In the genomic region with DNA sequence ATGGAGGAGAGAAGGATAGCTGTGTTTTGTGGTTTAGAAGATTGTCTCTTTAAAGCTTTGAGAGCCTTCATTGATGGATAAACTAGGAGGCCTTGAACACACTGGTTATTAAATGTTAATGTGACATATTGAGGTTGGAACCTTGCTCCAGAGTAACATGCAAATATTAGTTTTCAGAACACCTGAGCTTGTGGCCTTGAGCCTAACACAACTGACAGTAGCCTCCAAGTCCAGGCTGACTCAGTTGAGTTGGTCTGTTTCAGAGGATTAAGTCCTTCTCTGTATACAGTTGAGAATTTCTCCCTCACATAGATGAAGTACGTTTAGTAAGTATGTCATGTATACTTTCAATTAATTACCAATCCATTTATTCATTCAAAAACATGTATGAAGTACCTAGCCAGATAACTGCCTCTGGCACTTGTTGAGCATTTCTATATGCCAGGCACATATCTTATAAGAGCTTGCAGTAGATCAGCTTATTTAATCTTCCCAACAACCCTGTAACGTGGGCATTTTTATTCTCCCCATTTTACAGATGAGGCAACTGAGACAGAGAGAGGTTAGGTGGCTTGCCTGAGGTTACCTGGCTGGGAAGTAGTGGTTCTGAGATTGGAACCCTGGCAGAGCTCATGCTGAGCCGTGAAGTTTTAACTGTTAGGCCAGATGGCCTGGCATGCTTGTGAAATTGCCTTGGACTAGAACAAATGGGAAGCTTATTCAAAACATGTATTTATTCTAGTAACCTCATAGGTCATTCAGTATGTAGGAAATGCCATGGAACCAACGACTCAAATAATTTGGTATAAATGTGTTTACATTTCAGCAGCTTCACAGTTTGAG, we compare ENCODE assay signal across 11 cellular contexts.
A peak's percentile ranks its signal among the peaks of the same experiment; 100 is the strongest.
DNase-seq lines count a peak whose midpoint lies in the region; ATAC-seq and TF ChIP-seq lines count a peak whose summit lies in the region.
"Had no signal": no experiment of that assay in that cellular context is flagged by ENCODE, and none has a peak within 500 bp of the region (broad histone marks: within the 10 kb centered on the region; RNA-seq: fewer than 3 reads in every experiment).

No MANE protein-coding gene starts in this region.

- peaks cover 24% of the 10 kb centered on the region for H3K4me1 ChIP-seq in HUES6 (ENCODE audit: control insufficient read depth, insufficient read depth, low read length)
- peaks cover 0 to 5% of the 10 kb centered on the region in 2 donors for H3K4me1 ChIP-seq in naive thymus-derived CD4-positive, alpha-beta T cell (ENCODE audit: control insufficient read depth in 2 of 2, insufficient read depth in 2 of 2, low read length in 2 of 2)
- H3K4me1 ChIP-seq in upper lobe of left lung, result peaks cover 10 to 30% (median 23%) of the 10 kb centered on the region in 4 donors
- H3K4me1 ChIP-seq: Caco-2 had no signal

- 49 to 53% methylated on average over 4 of the region's 4 CpGs for WGBS in upper lobe of left lung, 2 donors

- peak; percentile 58 for DNase-seq in AG10803 (ENCODE audit: low read depth)
- DNase-seq in dorsolateral prefrontal cortex, result peak in 1 of 10 donors; percentile 44
- DNase-seq in naive thymus-derived CD4-positive, alpha-beta T cell, result no peak
- DNase-seq in stimulated activated CD4-positive, alpha-beta T cell treated with anti-CD3 and anti-CD28 coated beads, Interleukin-4, amount 100 ng/mL, for 4 hours, result no peak
- DNase-seq in upper lobe of left lung, result no peak
- DNase-seq: Caco-2, kidney glomerular epithelial cell had no signal

- H3K27ac Mint-ChIP-seq in naive thymus-derived CD4-positive, alpha-beta T cell, result no peak overlapping the region

- H3K4me3 Mint-ChIP-seq in naive thymus-derived CD4-positive, alpha-beta T cell, result peak overlapping the region in 2 of 10 donors; percentile 9 to 16

- H3K4me1 Mint-ChIP-seq in naive thymus-derived CD4-positive, alpha-beta T cell, result peaks cover 9 to 19% (median 15%) of the 10 kb centered on the region in 7 donors

- no peak for ATAC-seq in naive thymus-derived CD4-positive, alpha-beta T cell
- no peak for ATAC-seq in upper lobe of left lung (ENCODE audit: low FRiP score in 2 of 2)
- ATAC-seq in esophagus mucosa, result no peak
- no peak for ATAC-seq in HG03442 (IDR thresholded peaks at IDR 0.05; ENCODE audit: unreplicated experiment)

- H3K36me3 Mint-ChIP-seq in naive thymus-derived CD4-positive, alpha-beta T cell, result peaks cover 0 to 36% (median 18%) of the 10 kb centered on the region in 5 donors

- CTCF ChIA-PET in naive thymus-derived CD4-positive, alpha-beta T cell (lab: Charles Lee), result interaction anchor here (1.1 kb wide), 1 partner anchor 143 kb away, joined by 3 read pairs; no protein-coding TSS in a partner anchor

- H3K9me3 ChIP-seq in HUES6 (ENCODE audit: control insufficient read depth, insufficient read depth, low read depth, low read length) (no peaks in the 10 kb centered on the region), upper lobe of left lung (no peaks in the 10 kb centered on the region)
- H3K9me3 ChIP-seq in naive thymus-derived CD4-positive, alpha-beta T cell (ENCODE audit: control insufficient read depth in 2 of 3, low read length in 3 of 3), result no peaks in the 10 kb centered on the region
- H3K9me3 ChIP-seq: Caco-2, tibial artery had no signal

- no peaks in the 10 kb centered on the region for H3K27me3 Mint-ChIP-seq in naive thymus-derived CD4-positive, alpha-beta T cell

- POLR2A ChIA-PET in naive thymus-derived CD4-positive, alpha-beta T cell (lab: Charles Lee), result interaction anchor here (1.2 kb wide), 1 partner anchor 9 kb away, joined by 4 read pairs; no protein-coding TSS in a partner anchor

- H3K4me3 ChIP-seq in AG10803 (ENCODE audit: low read length) (no peak overlapping the region), HUES6 (ENCODE audit: low read depth, low read length) (no peak overlapping the region), dorsolateral prefrontal cortex (no peak overlapping the region), upper lobe of left lung (no peak overlapping the region)
- H3K4me3 ChIP-seq in naive thymus-derived CD4-positive, alpha-beta T cell (ENCODE audit: low read length), result no peak overlapping the region
- H3K4me3 ChIP-seq: tibial artery had no signal

- peak overlapping the region; percentile 76; the same call in 1 of the 2 replicates for H3K27ac ChIP-seq in HUES6 (ENCODE audit: low read depth, low read length)
- H3K27ac ChIP-seq in dorsolateral prefrontal cortex, result peak overlapping the region in 47 of 59 donors; percentile 1 to 76 (median 43)
- H3K27ac ChIP-seq in naive thymus-derived CD4-positive, alpha-beta T cell (ENCODE audit: low read depth, low read length), result peak overlapping the region; percentile 38
- peak overlapping the region in 2 of 4 donors; percentile 3 to 66 for H3K27ac ChIP-seq in upper lobe of left lung

- no peak for TF ChIP-seq EP300 in upper lobe of left lung (IDR thresholded peaks at IDR 0.05)

- TF ChIP-seq CTCF in AG10803 (conservative IDR thresholded peaks at IDR 0.05; ENCODE audit: low read length) (no peak), dorsolateral prefrontal cortex (IDR thresholded peaks at IDR 0.05 in 54 of 56, conservative IDR thresholded peaks at IDR 0.05 in 2 of 56; ENCODE audit: low read depth in 1 of 56, partially characterized antibody in 56 of 56) (no peak), upper lobe of left lung (IDR thresholded peaks at IDR 0.05) (no peak)

- H3K36me3 ChIP-seq in HUES6 (ENCODE audit: control insufficient read depth, insufficient read depth, low read length) (peaks cover 17% of the 10 kb centered on the region), upper lobe of left lung (peaks cover 0 to 32% (median 2%) of the 10 kb centered on the region in 4 donors)
- H3K36me3 ChIP-seq in naive thymus-derived CD4-positive, alpha-beta T cell (ENCODE audit: control insufficient read depth in 2 of 3, insufficient read depth in 3 of 3, low read length in 3 of 3), result peaks cover 0 to 26% (median 5%) of the 10 kb centered on the region in 3 experiments

- peak overlapping the region; percentile 9 for H3K9ac ChIP-seq in HUES6 (ENCODE audit: low read length)

- H3K9me3 Mint-ChIP-seq in naive thymus-derived CD4-positive, alpha-beta T cell, result peaks cover 0 to 4% (median 0%) of the 10 kb centered on the region in 11 donors

- intact Hi-C loops in dorsolateral prefrontal cortex (cut with DNase I), result no loop called here
- intact Hi-C loops in naive thymus-derived CD4-positive, alpha-beta T cell (cut with micrococcal nuclease), result loop anchor here in 1 of 2 donors (1.0 kb wide), 1 partner anchor 15 kb away; no protein-coding TSS in a partner anchor

- H3K27me3 ChIP-seq in HUES6 (ENCODE audit: control insufficient read depth, insufficient read depth, low read length) (no peaks in the 10 kb centered on the region), dorsolateral prefrontal cortex (no peaks in the 10 kb centered on the region), upper lobe of left lung (no peaks in the 10 kb centered on the region)
- no peaks in the 10 kb centered on the region for H3K27me3 ChIP-seq in naive thymus-derived CD4-positive, alpha-beta T cell (ENCODE audit: control insufficient read depth in 2 of 2, insufficient read depth in 2 of 2, low read length in 2 of 2)
- H3K27me3 ChIP-seq: tibial artery had no signal

- no peak for TF ChIP-seq POLR2A in upper lobe of left lung (IDR thresholded peaks at IDR 0.05)
